ENCODE assay signal across 10 cellular contexts in genomic region chr15:64912379-64912778, GRCh38. TPM values are rescaled to one million over a fixed set of nuclear protein-coding genes. Genes with fewer than 3 reads are reported as not detected.
DNase-seq lines count a peak whose midpoint lies in the region; ATAC-seq and TF ChIP-seq lines count a peak whose summit lies in the region.
"Had no signal": no experiment of that assay in that cellular context is flagged by ENCODE, and none has a peak within 500 bp of the region (broad histone marks: within the 10 kb centered on the region; RNA-seq: fewer than 3 reads in every experiment).

No MANE protein-coding gene starts in this region.

- H3K4me1 Mint-ChIP-seq in activated T-helper 2 cell treated with anti-CD3 and anti-CD28 coated beads, Interferon-gamma antibody, Interleukin-2, Interleukin-4, amounts not matched to agents 10 μg/mL and 5 μg/mL and 100 μg/mL, durations not matched to agents 14 hours and 24 hours and 36 hours (ENCODE audit: low read depth), result peaks cover 10% of the 10 kb centered on the region

- peak overlapping the region in 1 of 3 donors; percentile 57 for H3K9ac ChIP-seq in skeletal muscle tissue (ENCODE audit: low read depth in 1 of 3, low read length in 3 of 3)

- peak overlapping the region; percentile 56 for H3K4me3 Mint-ChIP-seq in activated T-helper 2 cell treated with anti-CD3 and anti-CD28 coated beads, Interferon-gamma antibody, Interleukin-2, Interleukin-4, amounts not matched to agents 10 μg/mL and 5 μg/mL and 100 μg/mL, durations not matched to agents 14 hours and 24 hours and 36 hours (ENCODE audit: low read depth)

- no peaks in the 10 kb centered on the region for H3K9me3 ChIP-seq in iPS DF 6.9 (ENCODE audit: control insufficient read depth, insufficient read depth, low read length)
- H3K9me3 ChIP-seq in skeletal muscle tissue (ENCODE audit: control insufficient read depth in 3 of 3, low read length in 3 of 3), result no peaks in the 10 kb centered on the region

- no peaks in the 10 kb centered on the region for H3K36me3 ChIP-seq in iPS DF 6.9 (ENCODE audit: control insufficient read depth, insufficient read depth, low read length)
- no peaks in the 10 kb centered on the region for H3K36me3 ChIP-seq in skeletal muscle tissue (ENCODE audit: control insufficient read depth in 3 of 3, insufficient read depth in 3 of 3, low read length in 3 of 3)

- no CpG with 5 or more reads among the region's 12 CpGs for WGBS in iPS DF 6.9 (ENCODE audit: insufficient coverage, insufficient read length)

- H3K9me3 Mint-ChIP-seq in activated T-helper 2 cell treated with anti-CD3 and anti-CD28 coated beads, Interferon-gamma antibody, Interleukin-2, Interleukin-4, amounts not matched to agents 10 μg/mL and 5 μg/mL and 100 μg/mL, durations not matched to agents 14 hours and 24 hours and 36 hours, result no peaks in the 10 kb centered on the region
- H3K9me3 Mint-ChIP-seq: stimulated activated memory B cell treated with anti-CD40 and anti-IgM and Interleukin-4, amounts not matched to agents 10 μg/mL and 1 μg/mL and 100 μg/mL, for 72 hours had no signal

- H3K27ac ChIP-seq in iPS DF 6.9 (ENCODE audit: low read length) (no peak overlapping the region), skeletal muscle tissue (ENCODE audit: low read depth, low read length) (no peak overlapping the region)

- H3K4me3 ChIP-seq in HFF-Myc (replicated peaks; ENCODE audit: low read depth, low read length) (peak overlapping the region; percentile 53), iPS DF 6.9 (ENCODE audit: low read length) (peak overlapping the region; percentile 76; the same call in 1 of the 2 replicates), skeletal muscle tissue (ENCODE audit: low read length in 3 of 3) (peak overlapping the region; percentile 59 to 70 (median 63))

- H3K27me3 Mint-ChIP-seq in activated T-helper 2 cell treated with anti-CD3 and anti-CD28 coated beads, Interferon-gamma antibody, Interleukin-2, Interleukin-4, amounts not matched to agents 10 μg/mL and 5 μg/mL and 100 μg/mL, durations not matched to agents 14 hours and 24 hours and 36 hours (ENCODE audit: low read depth), result peaks cover 20% of the 10 kb centered on the region

- H3K27me3 ChIP-seq in iPS DF 6.9 (ENCODE audit: control insufficient read depth, insufficient read depth, low read length), result no peaks in the 10 kb centered on the region
- peaks cover 5 to 14% (median 9%) of the 10 kb centered on the region in 3 donors for H3K27me3 ChIP-seq in skeletal muscle tissue (ENCODE audit: control insufficient read depth in 3 of 3, insufficient read depth in 3 of 3, low read length in 3 of 3)

- no peak overlapping the region for H3K27ac Mint-ChIP-seq in activated T-helper 2 cell treated with anti-CD3 and anti-CD28 coated beads, Interferon-gamma antibody, Interleukin-2, Interleukin-4, amounts not matched to agents 10 μg/mL and 5 μg/mL and 100 μg/mL, durations not matched to agents 14 hours and 24 hours and 36 hours
- H3K27ac Mint-ChIP-seq: stimulated activated memory B cell treated with anti-CD40 and anti-IgM and Interleukin-4, amounts not matched to agents 10 μg/mL and 1 μg/mL and 100 μg/mL, for 72 hours had no signal

- intact Hi-C loops in activated T-helper 2 cell treated with anti-CD3 and anti-CD28 coated beads, Interferon-gamma antibody, Interleukin-2, Interleukin-4, amounts not matched to agents 10 μg/mL and 5 μg/mL and 100 μg/mL, durations not matched to agents 14 hours and 24 hours and 36 hours (cut with micrococcal nuclease), result no loop called here

- no peak for TF ChIP-seq CTCF in HFF-Myc (IDR thresholded peaks at IDR 0.05; ENCODE audit: low read depth, low read length, missing control alignments)

- no peaks in the 10 kb centered on the region for H3K36me3 Mint-ChIP-seq in activated T-helper 2 cell treated with anti-CD3 and anti-CD28 coated beads, Interferon-gamma antibody, Interleukin-2, Interleukin-4, amounts not matched to agents 10 μg/mL and 5 μg/mL and 100 μg/mL, durations not matched to agents 14 hours and 24 hours and 36 hours (ENCODE audit: low read depth)
- H3K36me3 Mint-ChIP-seq: stimulated activated memory B cell treated with anti-CD40 and anti-IgM and Interleukin-4, amounts not matched to agents 10 μg/mL and 1 μg/mL and 100 μg/mL, for 72 hours had no signal

- no peak for ATAC-seq in GM18868 (IDR thresholded peaks at IDR 0.05; ENCODE audit: unreplicated experiment)

- H3K4me1 ChIP-seq in iPS DF 6.9 (ENCODE audit: control insufficient read depth, insufficient read depth, low read length) (peaks cover 5% of the 10 kb centered on the region; the same call in 1 of the 2 replicates), skeletal muscle tissue (ENCODE audit: control insufficient read depth in 3 of 3, insufficient read depth in 3 of 3, low read length in 3 of 3) (peaks cover 0 to 13% (median 2%) of the 10 kb centered on the region in 3 donors)

- DNase-seq in HFF-Myc (ENCODE audit: extremely low read depth, low read depth) (no peak), iPS DF 6.9 (ENCODE audit: low read depth, low spot score) (no peak), SKM-1 (lab: John Stamatoyannopoulos, UW; ENCODE audit: unreplicated experiment) (no peak), NCI-H748 treated with DMSO at 0.1 percent for 48 hours (lab: John Stamatoyannopoulos, UW) (no peak)
- no peak for DNase-seq in activated T-helper 2 cell treated with anti-CD3 and anti-CD28 coated beads, Interferon-gamma antibody, Interleukin-2, Interleukin-4, amounts not matched to agents 10 μg/mL and 5 μg/mL and 100 μg/mL, durations not matched to agents 14 hours and 24 hours and 36 hours (ENCODE audit: low spot score)
- DNase-seq in activated T-cell treated with anti-CD3 and anti-CD28 coated beads, Interleukin-2, amount 50 U/mL, for 1 hour, result no peak
- DNase-seq: MV-4-11 had no signal

RNA-seq across cellular contexts. Expression of gene ANKDD1A, which starts 0.7 kb away (rescaled TPM):
- 2.2 and 2.5 TPM in 2 replicates for total RNA-seq in activated T-helper 2 cell treated with anti-CD3 and anti-CD28 coated beads, Interferon-gamma antibody, Interleukin-2, Interleukin-4, amounts not matched to agents 10 μg/mL and 5 μg/mL and 100 μg/mL, durations not matched to agents 14 hours and 24 hours and 36 hours
- 2.6 TPM for total RNA-seq in skeletal muscle tissue
